Comparison of ENCODE assay signal across 1 cellular context in the genomic region with DNA sequence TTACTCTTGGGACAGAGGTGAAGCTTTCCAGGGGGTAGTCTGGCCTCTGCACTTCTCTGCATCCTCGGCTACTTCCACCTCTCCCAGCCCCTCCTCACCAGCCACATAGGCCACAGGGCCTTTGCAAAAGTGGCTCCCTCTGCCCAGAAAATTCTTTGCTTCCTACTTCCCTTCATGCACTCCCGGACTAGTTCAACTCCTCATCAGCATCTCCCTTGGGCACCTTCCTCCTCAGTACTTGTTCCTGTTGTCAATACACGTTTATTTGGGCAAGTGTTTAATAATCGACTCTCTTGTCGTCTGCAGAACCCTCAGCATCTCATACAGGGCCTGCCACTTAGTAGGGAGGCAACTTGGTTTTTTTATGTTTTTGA.
TF ChIP-seq lines count a peak whose summit lies in the region.

No MANE protein-coding gene starts in this region.

TF ChIP-seq in HepG2, 621 proteins besides CTCF, POLR2A, EP300 and RAD21 (continued from another document and continues in another):
- TF ChIP-seq, protein P1, sequence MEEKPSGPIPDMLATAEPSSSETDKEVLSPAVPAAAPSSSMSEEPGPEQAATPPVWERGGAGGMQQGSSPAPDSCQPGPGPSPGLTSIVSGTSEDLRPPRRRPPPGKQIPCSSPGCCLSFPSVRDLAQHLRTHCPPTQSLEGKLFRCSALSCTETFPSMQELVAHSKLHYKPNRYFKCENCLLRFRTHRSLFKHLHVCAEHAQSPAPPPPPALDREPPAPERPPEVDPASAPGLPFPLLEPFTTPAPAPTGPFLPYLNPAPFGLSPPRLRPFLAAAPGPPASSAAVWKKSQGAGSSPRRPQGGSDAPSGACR (CRISPR knock-in tag; IDR thresholded peaks at IDR 0.05) = peak; percentile 82; the same call in 1 of the 2 replicates
- TF ChIP-seq ZEB1 (IDR thresholded peaks at IDR 0.05; ENCODE audit: insufficient replicate concordance, low read depth) (no peak), ZNF839 (CRISPR knock-in tag; IDR thresholded peaks at IDR 0.05; ENCODE audit: borderline replicate concordance) (no peak), MTF2 (CRISPR knock-in tag; IDR thresholded peaks at IDR 0.05; ENCODE audit: borderline replicate concordance) (no peak; the same call in 1 of the 2 replicates), RFX3 (CRISPR knock-in tag; IDR thresholded peaks at IDR 0.05) (no peak), ARHGAP35 (CRISPR knock-in tag; IDR thresholded peaks at IDR 0.05; ENCODE audit: borderline replicate concordance) (no peak; the same call in 1 of the 2 replicates), TEAD3 (CRISPR knock-in tag; optimal IDR thresholded peaks at IDR 0.05; ENCODE audit: borderline replicate concordance) (no peak), MXD4 (CRISPR knock-in tag; IDR thresholded peaks at IDR 0.05) (no peak), ZBTB20 (CRISPR knock-in tag; IDR thresholded peaks at IDR 0.05; ENCODE audit: borderline replicate concordance, low read depth) (no peak), NPAS2 (CRISPR knock-in tag; IDR thresholded peaks at IDR 0.05; ENCODE audit: borderline replicate concordance) (no peak), HNRNPK (IDR thresholded peaks at IDR 0.05; ENCODE audit: low read depth, low read length, poor library complexity, severe bottlenecking) (no peak), ZNF225 (CRISPR knock-in tag; IDR thresholded peaks at IDR 0.05) (no peak), GATAD2A (CRISPR knock-in tag; IDR thresholded peaks at IDR 0.05) (no peak), HDAC6 (IDR thresholded peaks at IDR 0.05; ENCODE audit: low read depth, low read length) (no peak), IRF2 (CRISPR knock-in tag; IDR thresholded peaks at IDR 0.05) (no peak), ZNF83 (CRISPR knock-in tag; IDR thresholded peaks at IDR 0.05; ENCODE audit: borderline replicate concordance) (peak; percentile 52; the same call in 1 of the 2 replicates), ZNF546 (CRISPR knock-in tag; conservative IDR thresholded peaks at IDR 0.05) (0 out of 2 replicates have a peak, but pooled peaks have one; percentile 2), IKZF4 (CRISPR knock-in tag; IDR thresholded peaks at IDR 0.05; ENCODE audit: borderline replicate concordance, low read depth, not compliant biosample characterization) (peak; percentile 15), ZMYM3 (CRISPR knock-in tag; IDR thresholded peaks at IDR 0.05) (no peak), SRY (CRISPR knock-in tag; IDR thresholded peaks at IDR 0.05) (no peak), TSC22D2 (CRISPR knock-in tag; IDR thresholded peaks at IDR 0.05; ENCODE audit: borderline replicate concordance) (no peak), HMG20A (CRISPR knock-in tag; IDR thresholded peaks at IDR 0.05; ENCODE audit: borderline replicate concordance) (no peak), ZNF136 (CRISPR knock-in tag; IDR thresholded peaks at IDR 0.05; ENCODE audit: low read depth) (0 out of 2 replicates have a peak, but pooled peaks have one; percentile 8), NFATC3 (CRISPR knock-in tag; IDR thresholded peaks at IDR 0.05) (0 out of 2 replicates have a peak, but pooled peaks have one; percentile 69), ZNF746 (CRISPR knock-in tag; IDR thresholded peaks at IDR 0.05) (no peak), TEAD2 (CRISPR knock-in tag; IDR thresholded peaks at IDR 0.05) (no peak), ZNF550 (CRISPR knock-in tag; IDR thresholded peaks at IDR 0.05; ENCODE audit: borderline replicate concordance) (0 out of 2 replicates have a peak, but pooled peaks have one; percentile 19), ZNF891 (CRISPR knock-in tag; IDR thresholded peaks at IDR 0.05) (no peak), ZNF841 (CRISPR knock-in tag; IDR thresholded peaks at IDR 0.05; ENCODE audit: borderline replicate concordance) (no peak), ZNF12 (CRISPR knock-in tag; IDR thresholded peaks at IDR 0.05) (no peak), HNF4A (CRISPR knock-in tag; IDR thresholded peaks at IDR 0.05) (no peak), SSRP1 (CRISPR knock-in tag; IDR thresholded peaks at IDR 0.05) (no peak), JUND (CRISPR knock-in tag; IDR thresholded peaks at IDR 0.05) (no peak), ZNF207 (IDR thresholded peaks at IDR 0.05; ENCODE audit: borderline replicate concordance) (no peak), TAF15 (IDR thresholded peaks at IDR 0.05; ENCODE audit: low read depth, low read length, poor library complexity, severe bottlenecking) (no peak), ZFP1 (CRISPR knock-in tag; IDR thresholded peaks at IDR 0.05) (no peak), ZNF883 (CRISPR knock-in tag; IDR thresholded peaks at IDR 0.05; ENCODE audit: not compliant biosample characterization) (peak; percentile 21), ZFAT (CRISPR knock-in tag; conservative IDR thresholded peaks at IDR 0.05) (no peak), SNAI1 (CRISPR knock-in tag; IDR thresholded peaks at IDR 0.05; ENCODE audit: borderline replicate concordance) (no peak)
- TF ChIP-seq, protein P2, sequence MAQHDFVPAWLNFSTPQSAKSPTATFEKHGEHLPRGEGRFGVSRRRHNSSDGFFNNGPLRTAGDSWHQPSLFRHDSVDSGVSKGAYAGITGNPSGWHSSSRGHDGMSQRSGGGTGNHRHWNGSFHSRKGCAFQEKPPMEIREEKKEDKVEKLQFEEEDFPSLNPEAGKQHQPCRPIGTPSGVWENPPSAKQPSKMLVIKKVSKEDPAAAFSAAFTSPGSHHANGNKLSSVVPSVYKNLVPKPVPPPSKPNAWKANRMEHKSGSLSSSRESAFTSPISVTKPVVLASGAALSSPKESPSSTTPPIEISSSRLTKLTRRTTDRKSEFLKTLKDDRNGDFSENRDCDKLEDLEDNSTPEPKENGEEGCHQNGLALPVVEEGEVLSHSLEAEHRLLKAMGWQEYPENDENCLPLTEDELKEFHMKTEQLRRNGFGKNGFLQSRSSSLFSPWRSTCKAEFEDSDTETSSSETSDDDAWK (CRISPR knock-in tag; IDR thresholded peaks at IDR 0.05) = no peak
- TF ChIP-seq, protein P3, sequence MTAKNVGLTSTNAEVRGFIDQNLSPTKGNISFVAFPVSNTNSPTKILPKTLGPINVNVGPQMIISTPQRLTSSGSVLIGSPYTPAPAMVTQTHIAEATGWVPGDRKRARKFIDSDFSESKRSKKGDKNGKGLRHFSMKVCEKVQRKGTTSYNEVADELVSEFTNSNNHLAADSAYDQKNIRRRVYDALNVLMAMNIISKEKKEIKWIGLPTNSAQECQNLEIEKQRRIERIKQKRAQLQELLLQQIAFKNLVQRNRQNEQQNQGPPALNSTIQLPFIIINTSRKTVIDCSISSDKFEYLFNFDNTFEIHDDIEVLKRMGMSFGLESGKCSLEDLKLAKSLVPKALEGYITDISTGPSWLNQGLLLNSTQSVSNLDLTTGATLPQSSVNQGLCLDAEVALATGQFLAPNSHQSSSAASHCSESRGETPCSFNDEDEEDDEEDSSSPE (CRISPR knock-in tag; IDR thresholded peaks at IDR 0.05) = no peak
- TF ChIP-seq, protein P4, sequence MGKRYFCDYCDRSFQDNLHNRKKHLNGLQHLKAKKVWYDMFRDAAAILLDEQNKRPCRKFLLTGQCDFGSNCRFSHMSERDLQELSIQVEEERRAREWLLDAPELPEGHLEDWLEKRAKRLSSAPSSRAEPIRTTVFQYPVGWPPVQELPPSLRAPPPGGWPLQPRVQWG (CRISPR knock-in tag; IDR thresholded peaks at IDR 0.05; ENCODE audit: borderline replicate concordance, low read depth) = no peak
- TF ChIP-seq, protein P5, sequence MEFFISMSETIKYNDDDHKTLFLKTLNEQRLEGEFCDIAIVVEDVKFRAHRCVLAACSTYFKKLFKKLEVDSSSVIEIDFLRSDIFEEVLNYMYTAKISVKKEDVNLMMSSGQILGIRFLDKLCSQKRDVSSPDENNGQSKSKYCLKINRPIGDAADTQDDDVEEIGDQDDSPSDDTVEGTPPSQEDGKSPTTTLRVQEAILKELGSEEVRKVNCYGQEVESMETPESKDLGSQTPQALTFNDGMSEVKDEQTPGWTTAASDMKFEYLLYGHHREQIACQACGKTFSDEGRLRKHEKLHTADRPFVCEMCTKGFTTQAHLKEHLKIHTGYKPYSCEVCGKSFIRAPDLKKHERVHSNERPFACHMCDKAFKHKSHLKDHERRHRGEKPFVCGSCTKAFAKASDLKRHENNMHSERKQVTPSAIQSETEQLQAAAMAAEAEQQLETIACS (CRISPR knock-in tag; IDR thresholded peaks at IDR 0.05) = no peak
- TF ChIP-seq, protein P6, sequence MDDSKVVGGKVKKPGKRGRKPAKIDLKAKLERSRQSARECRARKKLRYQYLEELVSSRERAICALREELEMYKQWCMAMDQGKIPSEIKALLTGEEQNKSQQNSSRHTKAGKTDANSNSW (CRISPR knock-in tag; IDR thresholded peaks at IDR 0.05; ENCODE audit: borderline replicate concordance) = 0 out of 2 replicates have a peak, but pooled peaks have one; percentile 17
- TF ChIP-seq, protein P7, sequence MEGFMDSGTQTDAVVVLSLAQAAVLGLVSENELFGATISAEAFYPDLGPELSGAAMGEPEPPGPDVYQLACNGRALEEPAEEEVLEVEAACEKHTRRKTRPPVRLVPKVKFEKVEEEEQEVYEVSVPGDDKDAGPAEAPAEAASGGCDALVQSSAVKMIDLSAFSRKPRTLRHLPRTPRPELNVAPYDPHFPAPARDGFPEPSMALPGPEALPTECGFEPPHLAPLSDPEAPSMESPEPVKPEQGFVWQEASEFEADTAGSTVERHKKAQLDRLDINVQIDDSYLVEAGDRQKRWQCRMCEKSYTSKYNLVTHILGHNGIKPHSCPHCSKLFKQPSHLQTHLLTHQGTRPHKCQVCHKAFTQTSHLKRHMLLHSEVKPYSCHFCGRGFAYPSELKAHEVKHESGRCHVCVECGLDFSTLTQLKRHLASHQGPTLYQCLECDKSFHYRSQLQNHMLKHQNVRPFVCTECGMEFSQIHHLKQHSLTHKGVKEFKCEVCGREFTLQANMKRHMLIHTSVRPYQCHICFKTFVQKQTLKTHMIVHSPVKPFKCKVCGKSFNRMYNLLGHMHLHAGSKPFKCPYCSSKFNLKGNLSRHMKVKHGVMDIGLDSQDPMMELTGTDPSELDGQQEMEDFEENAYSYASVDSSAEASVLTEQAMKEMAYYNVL (CRISPR knock-in tag; IDR thresholded peaks at IDR 0.05; ENCODE audit: borderline replicate concordance) = no peak
- TF ChIP-seq, protein P8, sequence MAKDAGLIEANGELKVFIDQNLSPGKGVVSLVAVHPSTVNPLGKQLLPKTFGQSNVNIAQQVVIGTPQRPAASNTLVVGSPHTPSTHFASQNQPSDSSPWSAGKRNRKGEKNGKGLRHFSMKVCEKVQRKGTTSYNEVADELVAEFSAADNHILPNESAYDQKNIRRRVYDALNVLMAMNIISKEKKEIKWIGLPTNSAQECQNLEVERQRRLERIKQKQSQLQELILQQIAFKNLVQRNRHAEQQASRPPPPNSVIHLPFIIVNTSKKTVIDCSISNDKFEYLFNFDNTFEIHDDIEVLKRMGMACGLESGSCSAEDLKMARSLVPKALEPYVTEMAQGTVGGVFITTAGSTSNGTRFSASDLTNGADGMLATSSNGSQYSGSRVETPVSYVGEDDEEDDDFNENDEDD (CRISPR knock-in tag; IDR thresholded peaks at IDR 0.05; ENCODE audit: borderline replicate concordance) = no peak
- TF ChIP-seq, protein P9, sequence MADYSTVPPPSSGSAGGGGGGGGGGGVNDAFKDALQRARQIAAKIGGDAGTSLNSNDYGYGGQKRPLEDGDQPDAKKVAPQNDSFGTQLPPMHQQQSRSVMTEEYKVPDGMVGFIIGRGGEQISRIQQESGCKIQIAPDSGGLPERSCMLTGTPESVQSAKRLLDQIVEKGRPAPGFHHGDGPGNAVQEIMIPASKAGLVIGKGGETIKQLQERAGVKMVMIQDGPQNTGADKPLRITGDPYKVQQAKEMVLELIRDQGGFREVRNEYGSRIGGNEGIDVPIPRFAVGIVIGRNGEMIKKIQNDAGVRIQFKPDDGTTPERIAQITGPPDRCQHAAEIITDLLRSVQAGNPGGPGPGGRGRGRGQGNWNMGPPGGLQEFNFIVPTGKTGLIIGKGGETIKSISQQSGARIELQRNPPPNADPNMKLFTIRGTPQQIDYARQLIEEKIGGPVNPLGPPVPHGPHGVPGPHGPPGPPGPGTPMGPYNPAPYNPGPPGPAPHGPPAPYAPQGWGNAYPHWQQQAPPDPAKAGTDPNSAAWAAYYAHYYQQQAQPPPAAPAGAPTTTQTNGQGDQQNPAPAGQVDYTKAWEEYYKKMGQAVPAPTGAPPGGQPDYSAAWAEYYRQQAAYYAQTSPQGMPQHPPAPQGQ (CRISPR knock-in tag; IDR thresholded peaks at IDR 0.05; ENCODE audit: borderline replicate concordance) = no peak
- TF ChIP-seq, protein P10, sequence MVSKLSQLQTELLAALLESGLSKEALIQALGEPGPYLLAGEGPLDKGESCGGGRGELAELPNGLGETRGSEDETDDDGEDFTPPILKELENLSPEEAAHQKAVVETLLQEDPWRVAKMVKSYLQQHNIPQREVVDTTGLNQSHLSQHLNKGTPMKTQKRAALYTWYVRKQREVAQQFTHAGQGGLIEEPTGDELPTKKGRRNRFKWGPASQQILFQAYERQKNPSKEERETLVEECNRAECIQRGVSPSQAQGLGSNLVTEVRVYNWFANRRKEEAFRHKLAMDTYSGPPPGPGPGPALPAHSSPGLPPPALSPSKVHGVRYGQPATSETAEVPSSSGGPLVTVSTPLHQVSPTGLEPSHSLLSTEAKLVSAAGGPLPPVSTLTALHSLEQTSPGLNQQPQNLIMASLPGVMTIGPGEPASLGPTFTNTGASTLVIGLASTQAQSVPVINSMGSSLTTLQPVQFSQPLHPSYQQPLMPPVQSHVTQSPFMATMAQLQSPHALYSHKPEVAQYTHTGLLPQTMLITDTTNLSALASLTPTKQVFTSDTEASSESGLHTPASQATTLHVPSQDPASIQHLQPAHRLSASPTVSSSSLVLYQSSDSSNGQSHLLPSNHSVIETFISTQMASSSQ (IDR thresholded peaks at IDR 0.05; ENCODE audit: low read depth) = no peak
- TF ChIP-seq, protein P10 (CRISPR knock-in tag; IDR thresholded peaks at IDR 0.05; ENCODE audit: borderline replicate concordance) = no peak
- TF ChIP-seq, protein P11, sequence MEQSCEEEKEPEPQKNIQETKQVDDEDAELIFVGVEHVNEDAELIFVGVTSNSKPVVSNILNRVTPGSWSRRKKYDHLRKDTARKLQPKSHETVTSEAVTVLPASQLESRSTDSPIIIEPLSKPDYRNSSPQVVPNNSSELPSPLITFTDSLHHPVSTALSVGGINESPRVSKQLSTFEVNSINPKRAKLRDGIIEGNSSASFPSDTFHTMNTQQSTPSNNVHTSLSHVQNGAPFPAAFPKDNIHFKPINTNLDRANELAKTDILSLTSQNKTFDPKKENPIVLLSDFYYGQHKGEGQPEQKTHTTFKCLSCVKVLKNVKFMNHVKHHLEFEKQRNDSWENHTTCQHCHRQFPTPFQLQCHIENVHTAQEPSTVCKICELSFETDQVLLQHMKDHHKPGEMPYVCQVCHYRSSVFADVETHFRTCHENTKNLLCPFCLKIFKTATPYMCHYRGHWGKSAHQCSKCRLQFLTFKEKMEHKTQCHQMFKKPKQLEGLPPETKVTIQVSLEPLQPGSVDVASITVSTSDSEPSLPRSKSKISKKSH (CRISPR knock-in tag; IDR thresholded peaks at IDR 0.05; ENCODE audit: borderline replicate concordance) = no peak
